25 cellular contexts compared by ENCODE assay signal in genomic region chr6:109854541-109855308, GRCh38.
DNase-seq lines count a peak whose midpoint lies in the region; ATAC-seq, FAIRE-seq and TF ChIP-seq lines count a peak whose summit lies in the region.
"Had no signal": no experiment of that assay in that cellular context is flagged by ENCODE, and none has a peak within 500 bp of the region (broad histone marks: within the 10 kb centered on the region; RNA-seq: fewer than 3 reads in every experiment).

No MANE protein-coding gene starts in this region.

- H3K27me3 Mint-ChIP-seq in WTC11 (ENCODE audit: low read depth), result peaks cover 3% of the 10 kb centered on the region; the same call in 1 of the 2 replicates
- H3K27me3 Mint-ChIP-seq in activated CD4-positive, alpha-beta T cell treated with anti-CD3 and anti-CD28 coated beads, Interleukin-2, amount 10 ng/mL, durations not matched to agents 7 days and 5 days, result no peaks in the 10 kb centered on the region

- no peak for TF ChIP-seq RAD21 in HepG2 (CRISPR knock-in tag; IDR thresholded peaks at IDR 0.05)

- DNase-seq in HepG2 (ENCODE audit: low spot score) (no peak), right lobe of liver (no peak), WTC11 (ENCODE audit: low spot score) (peak; percentile 50), iPS DF 4.7 (ENCODE audit: extremely low read depth, low spot score) (peak; percentile 60), NCI-H748 treated with DMSO at 0.1 percent for 48 hours (lab: John Stamatoyannopoulos, UW) (no peak), NCI-H526 (lab: John Stamatoyannopoulos, UW) (no peak), posterior vena cava (ENCODE audit: low spot score) (no peak)
- no peak for DNase-seq in activated CD4-positive, alpha-beta T cell treated with anti-CD3 and anti-CD28 coated beads, Interleukin-2, amount 10 ng/mL, durations not matched to agents 7 days and 5 days
- DNase-seq: CD8-positive, alpha-beta T cell; DMS 273 treated with DMSO at 0.1 percent for 48 hours; DND-41; HFFc6; KG1; MG63; NCI-H2029; NCI-H446 treated with DMSO at 0.1 percent for 48 hours; NCI-H526 treated with DMSO at 0.1 percent for 48 hours; SHP77 had no signal

- H3K27ac ChIP-seq in HepG2 (ENCODE audit: extremely low read length, insufficient read depth, low read length) (no peak overlapping the region), right lobe of liver (no peak overlapping the region)
- H3K27ac ChIP-seq: 22Rv1, C4-2B, RWPE1 had no signal

- peaks cover 8% of the 10 kb centered on the region for H3K36me3 Mint-ChIP-seq in WTC11
- H3K36me3 Mint-ChIP-seq in activated CD4-positive, alpha-beta T cell treated with anti-CD3 and anti-CD28 coated beads, Interleukin-2, amount 10 ng/mL, durations not matched to agents 7 days and 5 days (ENCODE audit: low read depth), result no peaks in the 10 kb centered on the region
- H3K36me3 Mint-ChIP-seq: CD8-positive, alpha-beta T cell had no signal

- H3K9me3 ChIP-seq in HepG2 (ENCODE audit: low read length), result no peaks in the 10 kb centered on the region
- H3K9me3 ChIP-seq in right lobe of liver, result no peaks in the 10 kb centered on the region
- H3K9me3 ChIP-seq: MG63 had no signal

- no peak for FAIRE-seq in HepG2 (lab: Jason Lieb, UNC)
- FAIRE-seq: GM19239, H54 had no signal

- TF ChIP-seq EP300 in HepG2 (IDR thresholded peaks at IDR 0.05; ENCODE audit: low read depth in 2 of 2, low read length in 2 of 2) (no peak), HepG2 (CRISPR knock-in tag; IDR thresholded peaks at IDR 0.05; ENCODE audit: borderline replicate concordance) (no peak)

- 59% methylated on average over 8 of the region's 8 CpGs for WGBS in HepG2 (ENCODE audit: low lambda C conversion rate)
- 85% methylated on average over 8 of the region's 8 CpGs for WGBS in right lobe of liver (ENCODE audit: insufficient coverage, low coverage, low lambda C conversion rate, missing lambda C conversion rate)

- POLR2A ChIA-PET in HepG2 (lab: Yijun Ruan, JAX), result no interaction called here
- POLR2A ChIA-PET in WTC11 (lab: Charles Lee), result no interaction called here
- POLR2A ChIA-PET in activated CD4-positive, alpha-beta T cell treated with anti-CD3 and anti-CD28 coated beads, Interleukin-2, amount 10 ng/mL, durations not matched to agents 7 days and 5 days (lab: Charles Lee), result no interaction called here

- H3K27me3 ChIP-seq in HepG2 (ENCODE audit: control insufficient read depth in 1 of 2, insufficient read depth in 2 of 2, low read length in 2 of 2) (no peaks in the 10 kb centered on the region), right lobe of liver (no peaks in the 10 kb centered on the region)
- H3K27me3 ChIP-seq: MG63 had no signal

- H3K4me2 ChIP-seq in HepG2 (ENCODE audit: low read depth, low read length), result no peak overlapping the region

- H3K4me1 ChIP-seq in HepG2 (ENCODE audit: insufficient read depth, low read length) (no peaks in the 10 kb centered on the region), right lobe of liver (no peaks in the 10 kb centered on the region)

- in situ Hi-C loops in HepG2 (cut with HindIII; ENCODE audit: extremely low pct_ligation_motif_present, low pct_unique_long_range_greater_than_20kb), result no loop called here

- no peaks in the 10 kb centered on the region for H3K79me2 ChIP-seq in HepG2 (ENCODE audit: insufficient read depth, low read length)

- TF ChIP-seq CTCF in HepG2 (CRISPR knock-in tag; IDR thresholded peaks at IDR 0.05), result no peak
- no peak for TF ChIP-seq CTCF in right lobe of liver (IDR thresholded peaks at IDR 0.05)
- no peak for TF ChIP-seq CTCF in WTC11 (IDR thresholded peaks at IDR 0.05)

- ATAC-seq in HepG2, result no peak
- no peak for ATAC-seq in right lobe of liver
- ATAC-seq in WTC11, result peak; percentile 93
- ATAC-seq: CD8-positive, alpha-beta T cell; Panc1 had no signal

- no peak for TF ChIP-seq POLR2A in HepG2 (IDR thresholded peaks at IDR 0.05; ENCODE audit: insufficient read depth in 1 of 2, low read depth in 2 of 2, low read length in 2 of 2)
- TF ChIP-seq POLR2A in right lobe of liver (IDR thresholded peaks at IDR 0.05), result no peak

- intact Hi-C loops in HepG2 (cut with micrococcal nuclease; ENCODE audit: unreplicated experiment), result no loop called here
- intact Hi-C loops in right lobe of liver (cut with DNase I), result loop anchor here in 1 of 2 donors (10.0 kb wide), 1 partner anchor 540 kb away; no protein-coding TSS in a partner anchor
- intact Hi-C loops in posterior vena cava (cut with DNase I), result no loop called here

- no peak overlapping the region for H3K9ac ChIP-seq in HepG2 (ENCODE audit: insufficient read depth, low read depth, low read length)

- H3K9me3 Mint-ChIP-seq in WTC11, result peaks cover 31% of the 10 kb centered on the region
- no peaks in the 10 kb centered on the region for H3K9me3 Mint-ChIP-seq in activated CD4-positive, alpha-beta T cell treated with anti-CD3 and anti-CD28 coated beads, Interleukin-2, amount 10 ng/mL, durations not matched to agents 7 days and 5 days
- H3K9me3 Mint-ChIP-seq: CD8-positive, alpha-beta T cell; HFFc6 had no signal

- no peak overlapping the region for H3K4me3 Mint-ChIP-seq in WTC11
- H3K4me3 Mint-ChIP-seq in activated CD4-positive, alpha-beta T cell treated with anti-CD3 and anti-CD28 coated beads, Interleukin-2, amount 10 ng/mL, durations not matched to agents 7 days and 5 days, result no peak overlapping the region
- H3K4me3 Mint-ChIP-seq: B cell; CD8-positive, alpha-beta T cell; HFFc6 had no signal

- CTCF ChIA-PET in HepG2 (lab: Yijun Ruan, JAX; ENCODE audit: low intra/inter-chr PET ratio, low total read pairs), result no interaction called here
- CTCF ChIA-PET in WTC11 (lab: Charles Lee), result interaction anchor here (1.2 to 1.3 kb wide), 2 partner anchors 71 to 185 kb away, joined by 3 to 4 read pairs; no protein-coding TSS in a partner anchor
- CTCF ChIA-PET in activated CD4-positive, alpha-beta T cell treated with anti-CD3 and anti-CD28 coated beads, Interleukin-2, amount 10 ng/mL, durations not matched to agents 7 days and 5 days (lab: Charles Lee), result no interaction called here

- peaks cover 9% of the 10 kb centered on the region for H3K4me1 Mint-ChIP-seq in WTC11
- H3K4me1 Mint-ChIP-seq in activated CD4-positive, alpha-beta T cell treated with anti-CD3 and anti-CD28 coated beads, Interleukin-2, amount 10 ng/mL, durations not matched to agents 7 days and 5 days, result no peaks in the 10 kb centered on the region

- H2AFZ ChIP-seq in HepG2 (ENCODE audit: low read length), result no peak overlapping the region

- no peaks in the 10 kb centered on the region for H4K20me1 ChIP-seq in HepG2 (ENCODE audit: insufficient read depth, low read length)

- no TSS peak for BruUV-seq in HepG2 (replicated peaks; lab: Mats Ljungman, UMichigan)

- no peak overlapping the region for H3K4me3 ChIP-seq in HepG2 (replicated peaks in 1 of 3; ENCODE audit: insufficient read depth in 1 of 3, low read depth in 2 of 3, low read length in 3 of 3)
- no peak overlapping the region for H3K4me3 ChIP-seq in right lobe of liver
- H3K4me3 ChIP-seq: MG63 had no signal

- H3K36me3 ChIP-seq in HepG2 (replicated peaks in 1 of 2; ENCODE audit: control insufficient read depth in 1 of 2, insufficient read depth in 2 of 2, low read length in 2 of 2), result no peaks in the 10 kb centered on the region
- H3K36me3 ChIP-seq in right lobe of liver, result no peaks in the 10 kb centered on the region
- H3K36me3 ChIP-seq: MG63 had no signal

- peak overlapping the region; percentile 98 for H3K27ac Mint-ChIP-seq in WTC11
- no peak overlapping the region for H3K27ac Mint-ChIP-seq in activated CD4-positive, alpha-beta T cell treated with anti-CD3 and anti-CD28 coated beads, Interleukin-2, amount 10 ng/mL, durations not matched to agents 7 days and 5 days
- H3K27ac Mint-ChIP-seq: B cell; CD8-positive, alpha-beta T cell; HFFc6 had no signal

TF ChIP-seq in HepG2, 621 proteins besides CTCF, POLR2A, EP300 and RAD21:
- TF ChIP-seq SNAPC5 (CRISPR knock-in tag; IDR thresholded peaks at IDR 0.05; ENCODE audit: borderline replicate concordance) (no peak), CEBPB (IDR thresholded peaks at IDR 0.05; ENCODE audit: borderline replicate concordance, low read depth, low read length) (peak; percentile 21; the same call in 1 of the 2 replicates)

TF ChIP-seq in WTC11, 78 proteins besides CTCF, POLR2A, EP300 and RAD21 (continues in another document):
- TF ChIP-seq TEAD1 (CRISPR knock-in tag; IDR thresholded peaks at IDR 0.05) (peak; percentile 50; the same call in 1 of the 2 replicates), MXD4 (CRISPR knock-in tag; IDR thresholded peaks at IDR 0.05; ENCODE audit: borderline replicate concordance) (0 out of 2 replicates have a peak, but pooled peaks have one; percentile 8), ARID4B (CRISPR knock-in tag; IDR thresholded peaks at IDR 0.05; ENCODE audit: borderline replicate concordance) (no peak)

Comparison
In these comparisons a context has a peak if more than half of its experiments do, and no peak if none do; other contexts are left out.
1. DNase-seq: peak in WTC11 (single experiment) and iPS DF 4.7 (single experiment); none in HepG2 (single experiment), right lobe of liver (0 of 3), NCI-H748 treated with DMSO at 0.1 percent for 48 hours (single experiment), NCI-H526 (0 of 2), posterior vena cava (single experiment) and activated CD4-positive, alpha-beta T cell treated with anti-CD3 and anti-CD28 coated beads, Interleukin-2, amount 10 ng/mL, durations not matched to agents 7 days and 5 days (single experiment).
2. Of the 50 proteins assayed by ChIP-seq in both HepG2 and WTC11: peak only in HepG2: none; only in WTC11: MXD4; in both: none; in neither: 49.